ENCODE assay signal across 10 cellular contexts in genomic region chr11:93736129-93736528, GRCh38. TPM values are rescaled to one million over a fixed set of nuclear protein-coding genes. Genes with fewer than 3 reads are reported as not detected.
DNase-seq lines count a peak whose midpoint lies in the region; ATAC-seq and TF ChIP-seq lines count a peak whose summit lies in the region.
"Had no signal": no experiment of that assay in that cellular context is flagged by ENCODE, and none has a peak within 500 bp of the region (broad histone marks: within the 10 kb centered on the region; RNA-seq: fewer than 3 reads in every experiment).

No MANE protein-coding gene starts in this region.

- H3K14ac ChIP-seq in mesenchymal stem cell (ENCODE audit: low read length in 2 of 2): no peak overlapping the region

- H3K4ac ChIP-seq in mesenchymal stem cell (ENCODE audit: low read depth in 1 of 2, low read length in 2 of 2): no peak overlapping the region

- peaks cover 3% of the 10 kb centered on the region for H3K79me1 ChIP-seq in mesenchymal stem cell (replicated peaks; ENCODE audit: low read length, poor library complexity, severe bottlenecking)

- DNase-seq in CD4-positive, alpha-beta T cell: no peak
- DNase-seq in HFFc6 (no peak), mesenchymal stem cell (peak; percentile 40), glutamatergic neuron (no peak), HK-2 (ENCODE audit: unreplicated experiment) (no peak), tibial nerve (ENCODE audit: low spot score in 2 of 2) (no peak)
- DNase-seq: NCI-H1105, NCI-H748 treated with DMSO at 0.1 percent for 48 hours had no signal

- no peak overlapping the region for H2BK5ac ChIP-seq in mesenchymal stem cell (ENCODE audit: low read depth, low read length, poor library complexity, severe bottlenecking)

- POLR2A ChIA-PET in CD4-positive, alpha-beta T cell (lab: Charles Lee): interaction anchor here (1.2 kb wide), 1 partner anchor 15 kb away, joined by 4 read pairs; no protein-coding TSS in a partner anchor

- no peak overlapping the region for H4K91ac ChIP-seq in mesenchymal stem cell (ENCODE audit: low read length)

- no peaks in the 10 kb centered on the region for H3K27me3 ChIP-seq in CD4-positive, alpha-beta T cell (ENCODE audit: control insufficient read depth, insufficient read depth, low read length)
- H3K27me3 ChIP-seq in mesenchymal stem cell (ENCODE audit: control insufficient read depth in 1 of 2, insufficient read depth in 1 of 2, low read length in 2 of 2) (no peaks in the 10 kb centered on the region), tibial nerve (no peaks in the 10 kb centered on the region)

- peaks cover 100% of the 10 kb centered on the region for H3K36me3 Mint-ChIP-seq in CD4-positive, alpha-beta T cell (ENCODE audit: low read depth)
- H3K36me3 Mint-ChIP-seq in HFFc6 (ENCODE audit: low read depth) (peaks cover 87% of the 10 kb centered on the region), glutamatergic neuron (ENCODE audit: unreplicated experiment) (no peaks in the 10 kb centered on the region)
- peaks cover 47% of the 10 kb centered on the region for H3K36me3 Mint-ChIP-seq in activated naive CD8-positive, alpha-beta T cell

- no peak overlapping the region for H2BK15ac ChIP-seq in mesenchymal stem cell (ENCODE audit: low read depth, poor library complexity, severe bottlenecking)

- TF ChIP-seq EP300 in tibial nerve (IDR thresholded peaks at IDR 0.05): no peak

- H2BK12ac ChIP-seq in mesenchymal stem cell (ENCODE audit: low read length in 2 of 2): no peak overlapping the region

- H4K8ac ChIP-seq in mesenchymal stem cell (ENCODE audit: low read length): no peak overlapping the region

- H3K9ac ChIP-seq in mesenchymal stem cell (ENCODE audit: low read length): peak overlapping the region; percentile 100

- H3K27ac Mint-ChIP-seq in CD4-positive, alpha-beta T cell: peak overlapping the region; percentile 98
- H3K27ac Mint-ChIP-seq in HFFc6: peak overlapping the region; percentile 58
- H3K27ac Mint-ChIP-seq in activated naive CD8-positive, alpha-beta T cell: peak overlapping the region; percentile 84
- no peak overlapping the region for H3K27ac Mint-ChIP-seq in glutamatergic neuron (ENCODE audit: unreplicated experiment)

- H3K27ac ChIP-seq in CD4-positive, alpha-beta T cell (ENCODE audit: low read depth, low read length): no peak overlapping the region
- no peak overlapping the region for H3K27ac ChIP-seq in mesenchymal stem cell (ENCODE audit: low read length, poor library complexity, severe bottlenecking)
- no peak overlapping the region for H3K27ac ChIP-seq in tibial nerve

- H3K4me3 ChIP-seq in mesenchymal stem cell (ENCODE audit: insufficient read depth in 1 of 2, low read depth in 1 of 2, low read length in 2 of 2): peak overlapping the region in 1 of 2 experiments; percentile 99
- no peak overlapping the region for H3K4me3 ChIP-seq in tibial nerve

- CTCF ChIA-PET in CD4-positive, alpha-beta T cell (lab: Charles Lee): interaction anchor here (0.8 kb wide), 1 partner anchor 36 kb away, joined by 6 read pairs; no protein-coding TSS in a partner anchor

- no peaks in the 10 kb centered on the region for H3K9me3 Mint-ChIP-seq in CD4-positive, alpha-beta T cell
- peaks cover 7% of the 10 kb centered on the region; the same call in 1 of the 2 replicates for H3K9me3 Mint-ChIP-seq in HFFc6
- no peaks in the 10 kb centered on the region for H3K9me3 Mint-ChIP-seq in activated naive CD8-positive, alpha-beta T cell (ENCODE audit: low read depth)
- H3K9me3 Mint-ChIP-seq in glutamatergic neuron (ENCODE audit: unreplicated experiment): no peaks in the 10 kb centered on the region

- no peak for TF ChIP-seq POLR2A in tibial nerve (IDR thresholded peaks at IDR 0.05)

- H3K27me3 Mint-ChIP-seq in CD4-positive, alpha-beta T cell: no peaks in the 10 kb centered on the region
- H3K27me3 Mint-ChIP-seq in HFFc6 (ENCODE audit: insufficient read depth): peaks cover 7% of the 10 kb centered on the region
- no peaks in the 10 kb centered on the region for H3K27me3 Mint-ChIP-seq in activated naive CD8-positive, alpha-beta T cell
- H3K27me3 Mint-ChIP-seq in glutamatergic neuron (ENCODE audit: unreplicated experiment): no peaks in the 10 kb centered on the region

- no peak overlapping the region for H2BK120ac ChIP-seq in mesenchymal stem cell (ENCODE audit: low read depth, low read length)

- peaks cover 88% of the 10 kb centered on the region for H3K4me1 Mint-ChIP-seq in CD4-positive, alpha-beta T cell (ENCODE audit: low read depth)
- H3K4me1 Mint-ChIP-seq in HFFc6 (ENCODE audit: low read depth): peaks cover 76% of the 10 kb centered on the region
- H3K4me1 Mint-ChIP-seq in activated naive CD8-positive, alpha-beta T cell (ENCODE audit: low read depth): peaks cover 62% of the 10 kb centered on the region
- peaks cover 15% of the 10 kb centered on the region for H3K4me1 Mint-ChIP-seq in glutamatergic neuron (ENCODE audit: low read depth, unreplicated experiment)

- H3K36me3 ChIP-seq in mesenchymal stem cell (ENCODE audit: control insufficient read depth in 1 of 2, insufficient read depth in 2 of 2, low read depth in 1 of 2, low read length in 2 of 2) (peaks cover 11 to 90% of the 10 kb centered on the region in 2 experiments), tibial nerve (peaks cover 3 to 70% (median 24%) of the 10 kb centered on the region in 3 donors)

- no peaks in the 10 kb centered on the region for H3K9me3 ChIP-seq in CD4-positive, alpha-beta T cell (ENCODE audit: control insufficient read depth, low read length)
- H3K9me3 ChIP-seq in mesenchymal stem cell (ENCODE audit: control insufficient read depth, low read length) (no peaks in the 10 kb centered on the region), tibial nerve (no peaks in the 10 kb centered on the region)

- no peak for ATAC-seq in CD4-positive, alpha-beta T cell (ENCODE audit: poor library complexity)
- ATAC-seq in GM21737 (IDR thresholded peaks at IDR 0.05; ENCODE audit: unreplicated experiment): no peak

- intact Hi-C loops in CD4-positive, alpha-beta T cell (cut with DNase I, micrococcal nuclease): no loop called here

- peak overlapping the region; percentile 49 for H3K4me3 Mint-ChIP-seq in CD4-positive, alpha-beta T cell
- H3K4me3 Mint-ChIP-seq in HFFc6: peak overlapping the region; percentile 75
- peak overlapping the region; percentile 100 for H3K4me3 Mint-ChIP-seq in activated naive CD8-positive, alpha-beta T cell
- no peak overlapping the region for H3K4me3 Mint-ChIP-seq in glutamatergic neuron (ENCODE audit: unreplicated experiment)

- no peak overlapping the region for H3K23ac ChIP-seq in mesenchymal stem cell (ENCODE audit: low read length in 2 of 2)

- H3K4me1 ChIP-seq in mesenchymal stem cell (ENCODE audit: control insufficient read depth, insufficient read depth, low read depth, low read length) (peaks cover 4% of the 10 kb centered on the region), tibial nerve (peaks cover 8 to 65% (median 26%) of the 10 kb centered on the region in 4 donors)

- no peak overlapping the region for H3K18ac ChIP-seq in mesenchymal stem cell (ENCODE audit: low read depth in 1 of 2, low read length in 2 of 2)

- no peak for TF ChIP-seq CTCF in CD4-positive, alpha-beta T cell (IDR thresholded peaks at IDR 0.05)
- TF ChIP-seq CTCF in HFFc6 (IDR thresholded peaks at IDR 0.05): no peak
- TF ChIP-seq CTCF in glutamatergic neuron (IDR thresholded peaks at IDR 0.05; ENCODE audit: partially characterized antibody, unreplicated experiment): no peak
- TF ChIP-seq CTCF in tibial nerve (IDR thresholded peaks at IDR 0.05): no peak

- H2AFZ ChIP-seq in mesenchymal stem cell (ENCODE audit: low read depth, low read length): no peak overlapping the region

- H3K4me2 ChIP-seq in mesenchymal stem cell (ENCODE audit: low read length, poor library complexity, severe bottlenecking): no peak overlapping the region

- no peak overlapping the region for H2AK5ac ChIP-seq in mesenchymal stem cell (ENCODE audit: low read length, severe bottlenecking)

RNA-seq across cellular contexts. Expression of gene TAF1D, which starts 5.2 kb away (rescaled TPM):
- total RNA-seq in CD4-positive, alpha-beta T cell: 100 to 1,000 TPM; 161 to 173 TPM
- 100 to 1,000 TPM in 2 of 6 experiments, 10 to 100 TPM in 4; 89.6 to 112 (median 97.0) TPM for total RNA-seq in HFFc6 (2021; fragmentation: NEBNext Ultra II Directional; extraction: Animal tissue kit (Norgen Biotek cat#: 25700))
- polyA plus RNA-seq in mesenchymal stem cell (2013, experiment 1 of 2): 117 TPM
- polyA plus RNA-seq in mesenchymal stem cell (2013, experiment 2 of 2): 120 TPM
- total RNA-seq in glutamatergic neuron (ENCODE audit: unreplicated experiment) (71.9 TPM), tibial nerve (100 to 1,000 TPM; 106 to 166 (median 127) TPM)

RNA-seq across cellular contexts. Expression of gene C11orf54, which starts 5.3 kb away (rescaled TPM):
- 1 to 10 TPM; 6.8 to 8.0 TPM for total RNA-seq in CD4-positive, alpha-beta T cell
- 10 to 100 TPM; 10.1 to 14.4 (median 12.7) TPM for total RNA-seq in HFFc6 (2021; fragmentation: NEBNext Ultra II Directional; extraction: Animal tissue kit (Norgen Biotek cat#: 25700))
- polyA plus RNA-seq in mesenchymal stem cell (2013, experiment 1 of 2): 8.9 TPM
- 9.0 TPM for polyA plus RNA-seq in mesenchymal stem cell (2013, experiment 2 of 2)
- total RNA-seq in glutamatergic neuron (ENCODE audit: unreplicated experiment) (19.5 TPM), tibial nerve (10 to 100 TPM; 23.4 to 43.1 (median 37.1) TPM)

RNA-seq across cellular contexts. Expression of gene MED17, which starts 48.0 kb away (rescaled TPM):
- 10 to 100 TPM; 63.1 to 63.6 TPM for total RNA-seq in CD4-positive, alpha-beta T cell
- total RNA-seq in HFFc6 (2021; fragmentation: NEBNext Ultra II Directional; extraction: Animal tissue kit (Norgen Biotek cat#: 25700)): 10 to 100 TPM; 21.6 to 28.1 (median 25.5) TPM
- 15.4 TPM for polyA plus RNA-seq in mesenchymal stem cell (2013, experiment 1 of 2)
- 18.2 TPM for polyA plus RNA-seq in mesenchymal stem cell (2013, experiment 2 of 2)
- total RNA-seq in glutamatergic neuron (ENCODE audit: unreplicated experiment): 73.0 TPM
- 10 to 100 TPM; 18.6 to 40.8 (median 37.2) TPM for total RNA-seq in tibial nerve
